ENCODE assay signal across 1 cellular context in genomic region chr11:126718319-126718718, GRCh38.
TF ChIP-seq lines count a peak whose summit lies in the region.

No MANE protein-coding gene starts in this region.

TF ChIP-seq in GM23338, 12 proteins besides CTCF, POLR2A, EP300 and RAD21 (continued from another document):
- TF ChIP-seq ZNF462 (CRISPR knock-in tag; IDR thresholded peaks at IDR 0.05), result no peak
- TF ChIP-seq ZNF114 (CRISPR knock-in tag; IDR thresholded peaks at IDR 0.05), result no peak
- TF ChIP-seq EZH2 (IDR thresholded peaks at IDR 0.05; ENCODE audit: low read depth, unreplicated experiment), result no peak
- TF ChIP-seq, protein P1, sequence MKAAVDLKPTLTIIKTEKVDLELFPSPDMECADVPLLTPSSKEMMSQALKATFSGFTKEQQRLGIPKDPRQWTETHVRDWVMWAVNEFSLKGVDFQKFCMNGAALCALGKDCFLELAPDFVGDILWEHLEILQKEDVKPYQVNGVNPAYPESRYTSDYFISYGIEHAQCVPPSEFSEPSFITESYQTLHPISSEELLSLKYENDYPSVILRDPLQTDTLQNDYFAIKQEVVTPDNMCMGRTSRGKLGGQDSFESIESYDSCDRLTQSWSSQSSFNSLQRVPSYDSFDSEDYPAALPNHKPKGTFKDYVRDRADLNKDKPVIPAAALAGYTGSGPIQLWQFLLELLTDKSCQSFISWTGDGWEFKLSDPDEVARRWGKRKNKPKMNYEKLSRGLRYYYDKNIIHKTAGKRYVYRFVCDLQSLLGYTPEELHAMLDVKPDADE (IDR thresholded peaks at IDR 0.05), result no peak
- no peak for TF ChIP-seq EZH2phosphoT487 (IDR thresholded peaks at IDR 0.05; ENCODE audit: unreplicated experiment)
- no peak for TF ChIP-seq NANOG (IDR thresholded peaks at IDR 0.05; ENCODE audit: borderline replicate concordance)
- no peak for TF ChIP-seq POLR2AphosphoS5 (IDR thresholded peaks at IDR 0.05; ENCODE audit: low read depth)
- no peak for TF ChIP-seq ZNF331 (CRISPR knock-in tag; IDR thresholded peaks at IDR 0.05; ENCODE audit: low read depth)
- no peak for TF ChIP-seq STAT1 (IDR thresholded peaks at IDR 0.05; ENCODE audit: unreplicated experiment)
- no peak for TF ChIP-seq REST (IDR thresholded peaks at IDR 0.05; ENCODE audit: unreplicated experiment)
- TF ChIP-seq CREB1 (CRISPR knock-in tag; IDR thresholded peaks at IDR 0.05; ENCODE audit: low read depth), result no peak
